27 cellular contexts compared by ENCODE assay signal in genomic region chr15:101151286-101151685, GRCh38.
A peak's percentile ranks its signal among the peaks of the same experiment; 100 is the strongest.
DNase-seq lines count a peak whose midpoint lies in the region; ATAC-seq, FAIRE-seq and TF ChIP-seq lines count a peak whose summit lies in the region.
"Had no signal": no experiment of that assay in that cellular context is flagged by ENCODE, and none has a peak within 500 bp of the region (broad histone marks: within the 10 kb centered on the region; RNA-seq: fewer than 3 reads in every experiment).

No MANE protein-coding gene starts in this region.

- H3K4me1 Mint-ChIP-seq in WTC11 (peaks cover 29% of the 10 kb centered on the region), mesothelial cell of epicardium (peaks cover 16% of the 10 kb centered on the region)

- peak; percentile 37 for DNase-seq in GDM1 (lab: John Stamatoyannopoulos, UW)
- no peak for DNase-seq in GM19239 (ENCODE audit: insufficient read length, low spot score)
- DNase-seq in WTC11 (ENCODE audit: low spot score) = no peak
- DNase-seq in mesothelial cell of epicardium (ENCODE audit: low spot score in 2 of 2, unreplicated experiment in 2 of 2) = no peak
- DNase-seq in GM10266 (ENCODE audit: extremely low spot score) = no peak
- DNase-seq in vagina (ENCODE audit: extremely low spot score in 2 of 2) = no peak
- DNase-seq in DMS 273 treated with DMSO at 0.1 percent for 48 hours (lab: John Stamatoyannopoulos, UW) = no peak
- DNase-seq: activated CD4-positive, alpha-beta T cell treated with anti-CD3 and anti-CD28 coated beads for 48 hours; activated naive CD4-positive, alpha-beta T cell treated with anti-CD3 and anti-CD28 coated beads for 36 hours; activated T-cell treated with anti-CD3 and anti-CD28 coated beads, Interleukin-2, amount 50 U/mL, for 72 hours; amygdala; CD4-positive, CD25-positive, alpha-beta regulatory T cell; colonic mucosa; effector memory CD8-positive, alpha-beta T cell; H9; mammary epithelial cell; MV-4-11; NCI-H1436 treated with DMSO at 0.1 percent for 48 hours; right cardiac atrium; stimulated activated CD4-positive, alpha-beta T cell treated with anti-CD3 and anti-CD28 coated beads, Interleukin-2, amount 100 ng/mL, for 48 hours had no signal

- intact Hi-C loops in vagina (cut with DNase I) = no loop called here

- no peaks in the 10 kb centered on the region for H3K9me3 Mint-ChIP-seq in WTC11
- no peaks in the 10 kb centered on the region for H3K9me3 Mint-ChIP-seq in mesothelial cell of epicardium
- H3K9me3 Mint-ChIP-seq: activated naive CD4-positive, alpha-beta T cell treated with anti-CD3 and anti-CD28 coated beads for 36 hours; activated T-cell treated with anti-CD3 and anti-CD28 coated beads, Interleukin-2, amount 50 U/mL, for 72 hours; CD4-positive, CD25-positive, alpha-beta regulatory T cell; effector memory CD8-positive, alpha-beta T cell; H9; type B pancreatic cell had no signal

- H3K27me3 Mint-ChIP-seq in WTC11 (ENCODE audit: low read depth) = no peaks in the 10 kb centered on the region
- H3K27me3 Mint-ChIP-seq in mesothelial cell of epicardium (ENCODE audit: low read depth) = no peaks in the 10 kb centered on the region
- H3K27me3 Mint-ChIP-seq: CD4-positive, CD25-positive, alpha-beta regulatory T cell; type B pancreatic cell had no signal

- TF ChIP-seq CTCF in WTC11 (IDR thresholded peaks at IDR 0.05) (no peak), mesothelial cell of epicardium (IDR thresholded peaks at IDR 0.05; ENCODE audit: unreplicated experiment) (no peak), GM10266 (IDR thresholded peaks at IDR 0.05; ENCODE audit: control insufficient read depth, insufficient read depth, low read depth, missing control alignments) (no peak), vagina (IDR thresholded peaks at IDR 0.05) (no peak)

- no peaks in the 10 kb centered on the region for H3K36me3 Mint-ChIP-seq in WTC11
- no peaks in the 10 kb centered on the region for H3K36me3 Mint-ChIP-seq in mesothelial cell of epicardium
- H3K36me3 Mint-ChIP-seq: CD4-positive, CD25-positive, alpha-beta regulatory T cell; type B pancreatic cell had no signal

- no peaks in the 10 kb centered on the region for H3K27me3 ChIP-seq in vagina
- H3K27me3 ChIP-seq: colonic mucosa, esophagus muscularis mucosa, foreskin keratinocyte had no signal

- POLR2A ChIA-PET in WTC11 (lab: Charles Lee) = no interaction called here

- ATAC-seq in WTC11 = no peak
- ATAC-seq: activated T-cell treated with anti-CD3 and anti-CD28 coated beads, Interleukin-2, amount 50 U/mL, for 72 hours; effector memory CD8-positive, alpha-beta T cell; foreskin keratinocyte; right cardiac atrium; SK-N-SH treated with all-trans-retinoic acid at 6 μM for 48 hours had no signal

- no peak for TF ChIP-seq POLR2A in vagina (IDR thresholded peaks at IDR 0.05)

- no peaks in the 10 kb centered on the region for H3K4me1 ChIP-seq in vagina
- H3K4me1 ChIP-seq: colonic mucosa, parathyroid adenoma had no signal

- CTCF ChIA-PET in WTC11 (lab: Charles Lee) = interaction anchor here (1.2 to 1.3 kb wide), 3 partner anchors 27 to 135 kb away, joined by 3 read pairs; no protein-coding TSS in a partner anchor

- no peak overlapping the region for H3K27ac ChIP-seq in vagina
- H3K27ac ChIP-seq: colonic mucosa, esophagus muscularis mucosa, foreskin keratinocyte, KMS-11, parathyroid adenoma, VCaP had no signal

- no peak overlapping the region for H3K4me3 Mint-ChIP-seq in WTC11
- no peak overlapping the region for H3K4me3 Mint-ChIP-seq in mesothelial cell of epicardium
- H3K4me3 Mint-ChIP-seq: activated naive CD4-positive, alpha-beta T cell treated with anti-CD3 and anti-CD28 coated beads for 36 hours; activated T-cell treated with anti-CD3 and anti-CD28 coated beads, Interleukin-2, amount 50 U/mL, for 72 hours; CD4-positive, CD25-positive, alpha-beta regulatory T cell; effector memory CD8-positive, alpha-beta T cell; H9; type B pancreatic cell had no signal

- no peak overlapping the region for H3K4me3 ChIP-seq in vagina
- H3K4me3 ChIP-seq: colonic mucosa, esophagus muscularis mucosa had no signal

- H3K9me3 ChIP-seq in vagina = no peaks in the 10 kb centered on the region
- H3K9me3 ChIP-seq: colonic mucosa, esophagus muscularis mucosa had no signal

- H3K27ac Mint-ChIP-seq in WTC11 (peak overlapping the region; percentile 12; the same call in 1 of the 2 replicates), mesothelial cell of epicardium (peak overlapping the region; percentile 21)
- H3K27ac Mint-ChIP-seq: activated naive CD4-positive, alpha-beta T cell treated with anti-CD3 and anti-CD28 coated beads for 36 hours; activated T-cell treated with anti-CD3 and anti-CD28 coated beads, Interleukin-2, amount 50 U/mL, for 72 hours; CD4-positive, CD25-positive, alpha-beta regulatory T cell; effector memory CD8-positive, alpha-beta T cell; H9; type B pancreatic cell had no signal

- no peaks in the 10 kb centered on the region for H3K36me3 ChIP-seq in vagina
- H3K36me3 ChIP-seq: colonic mucosa, esophagus muscularis mucosa had no signal

- FAIRE-seq in GM19239 (lab: Jason Lieb, UNC) = peak; percentile 75

TF ChIP-seq in WTC11, 78 proteins besides CTCF, POLR2A, EP300 and RAD21:
- no peak for TF ChIP-seq USF1 (CRISPR knock-in tag; IDR thresholded peaks at IDR 0.05)
- no peak for TF ChIP-seq TCF7 (CRISPR knock-in tag; IDR thresholded peaks at IDR 0.05; ENCODE audit: low read depth)
- no peak for TF ChIP-seq ZNF263 (CRISPR knock-in tag; IDR thresholded peaks at IDR 0.05; ENCODE audit: low read depth)
- TF ChIP-seq AR (CRISPR knock-in tag; IDR thresholded peaks at IDR 0.05) = no peak
- TF ChIP-seq IRF1 (CRISPR knock-in tag; IDR thresholded peaks at IDR 0.05) = no peak
